In genomic region chr4:41361831-41362646, GRCh38 we compare ENCODE assay signal across 8 cellular contexts.
DNase-seq lines count a peak whose midpoint lies in the region; TF ChIP-seq lines count a peak whose summit lies in the region.

No MANE protein-coding gene starts in this region.

- peak; percentile 35 for DNase-seq in DMS79 (lab: John Stamatoyannopoulos, UW)
- peak; percentile 26 to 66 for DNase-seq in PC-9
- no peak for DNase-seq in right atrium auricular region (ENCODE audit: low spot score)
- DNase-seq in retinal pigment epithelial cell (ENCODE audit: low read depth): no peak
- DNase-seq in HPDE6-E6E7 (ENCODE audit: extremely low spot score): no peak
- DNase-seq in SIG-M5 (lab: John Stamatoyannopoulos, UW): no peak
- DNase-seq in erythroblast (lab: John Stamatoyannopoulos, UW): no peak
- no peak for DNase-seq in NCI-H2227 treated with DMSO at 0.1 percent for 48 hours (lab: John Stamatoyannopoulos, UW)

- H3F3A ChIP-seq in PC-9 (ENCODE audit: insufficient read depth, low read depth): no peaks in the 10 kb centered on the region; the same call in 1 of the 2 replicates

- H3K27ac ChIP-seq in PC-9 (peak overlapping the region; percentile 71), right atrium auricular region (peak overlapping the region; percentile 87 to 90)

- H3K27me3 ChIP-seq in PC-9 (ENCODE audit: insufficient read depth, low read depth) (no peaks in the 10 kb centered on the region), right atrium auricular region (no peaks in the 10 kb centered on the region)

- TSS peak; percentile 22 for BruUV-seq in PC-9 (replicated peaks; lab: Mats Ljungman, UMichigan)

- H3K4me3 ChIP-seq in PC-9: peak overlapping the region; percentile 91
- H3K4me3 ChIP-seq in right atrium auricular region: peak overlapping the region; percentile 92 to 93
- peak overlapping the region; percentile 67 for H3K4me3 ChIP-seq in retinal pigment epithelial cell (ENCODE audit: low read length)

- H2AFZ ChIP-seq in PC-9: peak overlapping the region; percentile 83

- POLR2A ChIA-PET in PC-9 (lab: Charles Lee; ENCODE audit: unreplicated experiment): interaction anchor here (0.6 to 1.4 kb wide), 4 partner anchors 42 to 238 kb away, joined by 3 to 24 read pairs (median 4); no protein-coding TSS in a partner anchor

- peaks cover 3% of the 10 kb centered on the region; the same call in 1 of the 2 replicates for H4K20me1 ChIP-seq in PC-9 (ENCODE audit: insufficient read depth)

- peaks cover 34% of the 10 kb centered on the region for H3K4me1 ChIP-seq in PC-9 (replicated peaks; ENCODE audit: insufficient read depth)
- H3K4me1 ChIP-seq in right atrium auricular region: peaks cover 0 to 48% of the 10 kb centered on the region in 2 donors

- H3K36me3 ChIP-seq in PC-9 (ENCODE audit: low read depth) (peaks cover 31% of the 10 kb centered on the region), right atrium auricular region (no peaks in the 10 kb centered on the region)

- TF ChIP-seq POLR2A in erythroblast (IDR thresholded peaks at IDR 0.05; ENCODE audit: low read length): no peak

- peak overlapping the region; percentile 98 for H3K4me2 ChIP-seq in PC-9

- TF ChIP-seq CTCF in PC-9 (conservative IDR thresholded peaks at IDR 0.05) (no peak), right atrium auricular region (IDR thresholded peaks at IDR 0.05) (no peak), retinal pigment epithelial cell (conservative IDR thresholded peaks at IDR 0.05; ENCODE audit: low read depth, low read length) (no peak)

- CTCF ChIA-PET in PC-9 (lab: Charles Lee): no interaction called here

- intact Hi-C loops in PC-9 (cut with micrococcal nuclease; ENCODE audit: unreplicated experiment): loop anchor here (2.0 to 5.0 kb wide), 5 partner anchors 70 to 299 kb away; no protein-coding TSS in a partner anchor

- peaks cover 63% of the 10 kb centered on the region for H3K79me2 ChIP-seq in PC-9 (ENCODE audit: low read depth)

- H3K9me2 ChIP-seq in PC-9 (ENCODE audit: insufficient read depth): no peaks in the 10 kb centered on the region

- H3K9me3 ChIP-seq in PC-9 (ENCODE audit: insufficient read depth, low read depth) (no peaks in the 10 kb centered on the region), right atrium auricular region (no peaks in the 10 kb centered on the region)

Comparison
In these comparisons a context has a peak if more than half of its experiments do, and no peak if none do; other contexts are left out.
1. DNase-seq: peak in DMS79 (single experiment) and PC-9 (2 of 2); none in right atrium auricular region (single experiment), retinal pigment epithelial cell (single experiment), HPDE6-E6E7 (single experiment), SIG-M5 (single experiment), erythroblast (0 of 2) and NCI-H2227 treated with DMSO at 0.1 percent for 48 hours (single experiment).
2. Peak in every context shown above with its lines, with median percentiles within 50 percentile points of each other: H3K4me3 ChIP-seq.